ENCODE assay signal across 8 cellular contexts in the genomic region with DNA sequence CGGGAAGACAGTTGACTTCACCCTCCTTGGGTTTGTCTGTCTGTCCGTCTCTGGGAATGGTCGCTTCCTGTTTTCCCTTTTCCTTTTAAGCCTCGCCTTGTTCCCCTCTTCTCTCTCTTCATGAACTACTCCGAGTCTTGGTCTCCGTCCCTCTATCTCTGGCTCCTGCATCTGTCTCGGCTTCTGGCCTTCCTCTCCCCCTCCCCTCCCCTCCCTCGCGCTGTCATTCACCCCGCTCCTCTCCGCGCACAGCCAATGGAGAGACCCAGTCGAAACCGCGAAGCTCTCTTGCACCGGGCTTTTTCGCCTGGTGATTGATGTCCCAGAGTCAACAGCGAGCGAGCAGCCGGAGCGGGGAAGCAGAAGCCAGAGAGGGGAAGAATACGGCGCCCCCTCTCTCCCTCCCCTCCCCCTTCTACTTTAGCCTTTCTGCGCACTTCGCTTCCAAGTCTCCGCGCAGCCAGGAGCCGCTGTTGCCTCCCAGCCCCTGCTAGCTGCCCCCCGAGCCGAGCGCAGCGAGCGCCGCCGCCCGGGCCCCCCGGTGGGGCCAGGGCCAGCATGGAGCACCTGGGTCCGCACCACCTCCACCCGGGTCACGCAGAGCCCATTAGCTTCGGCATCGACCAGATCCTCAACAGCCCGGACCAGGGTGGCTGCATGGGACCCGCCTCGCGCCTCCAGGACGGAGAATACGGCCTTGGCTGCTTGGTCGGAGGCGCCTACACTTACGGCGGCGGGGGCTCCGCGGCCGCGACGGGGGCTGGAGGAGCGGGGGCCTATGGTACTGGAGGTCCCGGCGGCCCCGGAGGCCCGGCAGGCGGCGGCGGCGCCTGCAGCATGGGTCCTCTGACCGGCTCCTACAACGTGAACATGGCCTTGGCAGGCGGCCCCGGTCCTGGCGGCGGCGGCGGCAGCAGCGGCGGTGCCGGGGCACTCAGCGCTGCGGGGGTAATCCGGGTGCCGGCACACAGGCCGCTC. TPM values are rescaled to one million over a fixed set of nuclear protein-coding genes. Genes with fewer than 3 reads are reported as not detected.
DNase-seq lines count a peak whose midpoint lies in the region; ATAC-seq and TF ChIP-seq lines count a peak whose summit lies in the region.

A gene (plus strand): TSS at position 317 of the 978 bp plus-strand sequence. CDS start 242 bp downstream, at position 559.

- CTCF ChIA-PET in CD8-positive, alpha-beta memory T cell (lab: Charles Lee) = interaction anchor here (1.4 to 2.7 kb wide), 3 partner anchors 9 to 11 kb away, joined by 3 to 14 read pairs (median 4); no protein-coding TSS in a partner anchor

- H3K4me1 Mint-ChIP-seq in CD8-positive, alpha-beta memory T cell = peaks cover 23 to 44% (median 24%) of the 10 kb centered on the region in 3 donors
- H3K4me1 Mint-ChIP-seq in IgD-negative memory B cell (peaks cover 5 to 14% (median 11%) of the 10 kb centered on the region in 3 donors), CD14-positive monocyte (peaks cover 23% of the 10 kb centered on the region)
- peaks cover 17 to 40% (median 32%) of the 10 kb centered on the region in 4 donors for H3K4me1 Mint-ChIP-seq in naive thymus-derived CD8-positive, alpha-beta T cell

- H3K4me1 ChIP-seq in CD8-positive, alpha-beta memory T cell (ENCODE audit: insufficient read depth, low read length) = peaks cover 13% of the 10 kb centered on the region
- H3K4me1 ChIP-seq in body of pancreas = peaks cover 43% of the 10 kb centered on the region

- DNase-seq in CD8-positive, alpha-beta memory T cell = no peak
- DNase-seq in body of pancreas = peak; percentile 29 to 70 (median 54)
- no peak for DNase-seq in naive thymus-derived CD8-positive, alpha-beta T cell
- DNase-seq in CD14-positive monocyte (ENCODE audit: low spot score) = no peak
- DNase-seq in stimulated activated naive CD4-positive, alpha-beta T cell treated with Interleukin-2 at 50 U/mL for 16 hours (lab: John Stamatoyannopoulos, UW) = no peak

- no peaks in the 10 kb centered on the region for H3K9me3 ChIP-seq in CD8-positive, alpha-beta memory T cell (ENCODE audit: low read length)
- H3K9me3 ChIP-seq in body of pancreas = no peaks in the 10 kb centered on the region

- no peak for TF ChIP-seq POLR2A in body of pancreas (IDR thresholded peaks at IDR 0.05)

- H3K27me3 Mint-ChIP-seq in CD8-positive, alpha-beta memory T cell = peaks cover 58 to 86% of the 10 kb centered on the region in 2 donors
- H3K27me3 Mint-ChIP-seq in IgD-negative memory B cell (peaks cover 81% of the 10 kb centered on the region), CD14-positive monocyte (ENCODE audit: low read depth in 3 of 3) (peaks cover 89 to 98% (median 94%) of the 10 kb centered on the region in 3 donors)
- H3K27me3 Mint-ChIP-seq in naive thymus-derived CD8-positive, alpha-beta T cell = peaks cover 41 to 90% (median 73%) of the 10 kb centered on the region in 5 donors

- peak; percentile 72 for ATAC-seq in body of pancreas
- ATAC-seq in naive thymus-derived CD8-positive, alpha-beta T cell = peak; percentile 44 to 57
- no peak for ATAC-seq in GM19467 (IDR thresholded peaks at IDR 0.05; ENCODE audit: unreplicated experiment)
- ATAC-seq in HG03108 (IDR thresholded peaks at IDR 0.05; ENCODE audit: unreplicated experiment) = no peak

- H3K27me3 ChIP-seq in CD8-positive, alpha-beta memory T cell (ENCODE audit: insufficient read depth, low read length, poor library complexity, severe bottlenecking) = peaks cover 79% of the 10 kb centered on the region
- H3K27me3 ChIP-seq in body of pancreas = peaks cover 9 to 56% of the 10 kb centered on the region in 2 donors

- H3K4me3 ChIP-seq in CD8-positive, alpha-beta memory T cell (ENCODE audit: low read length) = peak within 1 kb of the TSS; percentile 28
- H3K4me3 ChIP-seq in body of pancreas = peak within 1 kb of the TSS in 1 of 2 donors; percentile 13

- H3K36me3 ChIP-seq in CD8-positive, alpha-beta memory T cell (ENCODE audit: insufficient read depth, low read length) = no peaks in the 10 kb centered on the region
- no peaks in the 10 kb centered on the region for H3K36me3 ChIP-seq in body of pancreas (replicated peaks in 1 of 2; ENCODE audit: insufficient read depth in 1 of 2, low read depth in 2 of 2)

- H3K36me3 Mint-ChIP-seq in CD8-positive, alpha-beta memory T cell = peaks cover 0 to 3% (median 0%) of the 10 kb centered on the region in 3 donors
- H3K36me3 Mint-ChIP-seq in IgD-negative memory B cell = peaks cover 3% of the 10 kb centered on the region
- H3K36me3 Mint-ChIP-seq in naive thymus-derived CD8-positive, alpha-beta T cell = no peaks in the 10 kb centered on the region
- H3K36me3 Mint-ChIP-seq in CD14-positive monocyte = peaks cover 4 to 9% of the 10 kb centered on the region in 2 donors

- H3K4me3 Mint-ChIP-seq in CD8-positive, alpha-beta memory T cell = peak within 1 kb of the TSS; percentile 41 to 82 (median 63)
- peak within 1 kb of the TSS in 3 of 4 donors; percentile 62 to 87 (median 78) for H3K4me3 Mint-ChIP-seq in IgD-negative memory B cell
- H3K4me3 Mint-ChIP-seq in naive thymus-derived CD8-positive, alpha-beta T cell = peak within 1 kb of the TSS; percentile 51 to 78 (median 68)
- H3K4me3 Mint-ChIP-seq in CD14-positive monocyte = peak within 1 kb of the TSS in 1 of 2 donors; percentile 86

- POLR2A ChIA-PET in CD8-positive, alpha-beta memory T cell (lab: Charles Lee) = interaction anchor here (0.5 to 0.6 kb wide), 2 partner anchors 70 to 134 kb away, joined by 4 to 6 read pairs; no protein-coding TSS in a partner anchor
- POLR2A ChIA-PET in naive thymus-derived CD8-positive, alpha-beta T cell (lab: Charles Lee) = interaction anchor here (2.1 kb wide), 1 partner anchor 9 kb away, joined by 7 read pairs; no protein-coding TSS in a partner anchor

- no peak within 1 kb of the TSS for H3K27ac ChIP-seq in CD8-positive, alpha-beta memory T cell (ENCODE audit: low read depth, low read length)
- H3K27ac ChIP-seq in body of pancreas = no peak within 1 kb of the TSS

- no peaks in the 10 kb centered on the region for H3K9me3 Mint-ChIP-seq in CD8-positive, alpha-beta memory T cell
- H3K9me3 Mint-ChIP-seq in IgD-negative memory B cell (peaks cover 0 to 4% (median 3%) of the 10 kb centered on the region in 3 donors), CD14-positive monocyte (peaks cover 0 to 56% (median 21%) of the 10 kb centered on the region in 7 donors)
- peaks cover 0 to 3% (median 0%) of the 10 kb centered on the region in 9 donors for H3K9me3 Mint-ChIP-seq in naive thymus-derived CD8-positive, alpha-beta T cell

- TF ChIP-seq CTCF in body of pancreas (IDR thresholded peaks at IDR 0.05) = no peak
- no peak for TF ChIP-seq CTCF in CD14-positive monocyte (IDR thresholded peaks at IDR 0.05)

- WGBS in body of pancreas, 2 donors = 2 to 14% methylated on average over 23 to 69 of the region's 83 CpGs

- no peak within 1 kb of the TSS for H3K27ac Mint-ChIP-seq in CD8-positive, alpha-beta memory T cell
- H3K27ac Mint-ChIP-seq in IgD-negative memory B cell (peak within 1 kb of the TSS in 1 of 3 donors; percentile 74), CD14-positive monocyte (no peak within 1 kb of the TSS)
- peak within 1 kb of the TSS in 1 of 10 donors; percentile 13 for H3K27ac Mint-ChIP-seq in naive thymus-derived CD8-positive, alpha-beta T cell

- intact Hi-C loops in body of pancreas (cut with DNase I) = no loop called here
- intact Hi-C loops in CD14-positive monocyte (cut with micrococcal nuclease) = no loop called here

RNA-seq across cellular contexts. Expression of the gene that starts here (rescaled TPM):
- not detected for total RNA-seq in CD8-positive, alpha-beta memory T cell
- polyA plus RNA-seq in CD8-positive, alpha-beta memory T cell = not detected
- polyA plus RNA-seq in IgD-negative memory B cell = not detected
- total RNA-seq in body of pancreas = under 1 TPM in 1 of 2 donors, not detected in 1; 0.52 TPM
- total RNA-seq in naive thymus-derived CD8-positive, alpha-beta T cell = not detected
- polyA plus RNA-seq in naive thymus-derived CD8-positive, alpha-beta T cell = not detected
- polyA plus RNA-seq in CD14-positive monocyte = not detected

Comparison
In these comparisons a context has a peak if more than half of its experiments do, and no peak if none do; other contexts are left out.
1. Peak in DNase-seq and ATAC-seq in body of pancreas; RNA of the gene not detected or under 1 TPM.
2. Peak in ATAC-seq in naive thymus-derived CD8-positive, alpha-beta T cell; RNA of the gene not detected or under 1 TPM.